In the genomic region with DNA sequence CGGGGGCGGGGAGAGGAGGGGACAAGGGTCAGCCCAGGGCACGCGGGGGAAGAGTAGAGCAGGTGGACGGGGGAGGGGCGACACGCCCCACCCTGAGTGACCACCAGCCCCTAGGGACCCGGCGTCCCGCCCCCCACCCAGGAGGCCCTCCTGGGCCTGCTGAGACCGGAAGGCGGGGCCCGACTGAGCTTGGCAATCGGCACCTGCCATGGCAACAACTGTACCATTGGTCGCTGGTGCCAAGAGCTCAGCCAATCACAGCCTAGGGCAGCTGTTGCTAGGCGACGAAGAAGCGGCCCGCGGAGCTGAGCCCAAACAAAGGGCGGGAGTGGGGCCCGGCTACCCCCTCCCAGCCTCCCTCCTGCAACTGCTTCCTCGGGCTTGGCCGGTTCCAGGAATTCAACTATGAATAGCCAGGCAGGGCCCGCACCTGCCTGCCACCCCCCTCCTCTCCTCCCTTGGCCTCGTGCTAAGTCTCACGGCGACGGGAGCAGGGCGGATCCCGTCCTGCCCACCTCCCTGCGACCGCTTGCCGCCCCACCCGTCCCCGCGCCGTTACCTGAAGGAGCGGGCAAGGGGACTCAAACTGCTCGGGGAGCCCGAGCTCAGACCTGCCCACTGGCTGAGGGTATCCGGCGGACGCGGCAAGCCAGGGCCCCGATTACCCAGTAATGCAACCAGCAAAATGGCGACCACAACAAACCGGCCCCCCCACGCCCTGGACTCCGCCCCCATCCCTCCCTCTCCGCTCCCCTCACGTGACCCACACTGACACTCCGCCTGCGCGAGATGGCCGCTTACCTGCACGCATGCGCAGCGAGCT, we compare ENCODE assay signal across 1 cellular context.
TF ChIP-seq lines count a peak whose summit lies in the region.

A gene (minus strand): TSS at position 699 of the 823 bp plus-strand sequence. CDS start 2,295 bp downstream, outside the sequence.

TF ChIP-seq in HEK293, 187 proteins besides CTCF, POLR2A, EP300 and RAD21 (continued from another document and continues in another):
- TF ChIP-seq, protein P1, sequence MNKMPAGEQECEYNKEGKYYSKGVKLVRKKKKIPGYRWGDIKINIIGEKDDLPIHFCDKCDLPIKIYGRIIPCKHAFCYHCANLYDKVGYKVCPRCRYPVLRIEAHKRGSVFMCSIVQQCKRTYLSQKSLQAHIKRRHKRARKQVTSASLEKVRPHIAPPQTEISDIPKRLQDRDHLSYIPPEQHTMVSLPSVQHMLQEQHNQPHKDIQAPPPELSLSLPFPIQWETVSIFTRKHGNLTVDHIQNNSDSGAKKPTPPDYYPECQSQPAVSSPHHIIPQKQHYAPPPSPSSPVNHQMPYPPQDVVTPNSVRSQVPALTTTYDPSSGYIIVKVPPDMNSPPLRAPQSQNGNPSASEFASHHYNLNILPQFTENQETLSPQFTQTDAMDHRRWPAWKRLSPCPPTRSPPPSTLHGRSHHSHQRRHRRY (tag by site-specific recombination; IDR thresholded peaks at IDR 0.05), result peak; percentile 79; the same call in 1 of the 2 replicates
- TF ChIP-seq ZNF792 (tag by site-specific recombination; IDR thresholded peaks at IDR 0.05) (peak; percentile 93; the same call in 1 of the 2 replicates), HOXD13 (CRISPR knock-in tag; IDR thresholded peaks at IDR 0.05; ENCODE audit: borderline replicate concordance) (no peak), ZNF658 (tag by site-specific recombination; IDR thresholded peaks at IDR 0.05) (no peak), ZNF341 (tag by site-specific recombination; IDR thresholded peaks at IDR 0.05; ENCODE audit: low read depth) (peak; percentile 90), ZNF837 (tag by site-specific recombination; IDR thresholded peaks at IDR 0.05) (peak; percentile 76; the same call in 1 of the 2 replicates), HOXA7 (CRISPR knock-in tag; IDR thresholded peaks at IDR 0.05; ENCODE audit: borderline replicate concordance) (no peak), ZNF140 (tag by site-specific recombination; IDR thresholded peaks at IDR 0.05) (no peak), ZNF510 (tag by site-specific recombination; IDR thresholded peaks at IDR 0.05; ENCODE audit: insufficient replicate concordance) (no peak), ZNF544 (tag by site-specific recombination; IDR thresholded peaks at IDR 0.05) (no peak), ZNF239 (tag by site-specific recombination; IDR thresholded peaks at IDR 0.05) (peak; percentile 50; the same call in 1 of the 2 replicates), ZNF175 (tag by site-specific recombination; IDR thresholded peaks at IDR 0.05) (no peak), ZNF223 (tag by site-specific recombination; IDR thresholded peaks at IDR 0.05) (no peak), GLIS2 (tag by site-specific recombination; IDR thresholded peaks at IDR 0.05) (peak; percentile 100), TCF7L2 (IDR thresholded peaks at IDR 0.05; ENCODE audit: borderline replicate concordance, low read depth, low read length) (no peak), OSR2 (tag by site-specific recombination; IDR thresholded peaks at IDR 0.05) (peak; percentile 86; the same call in 1 of the 2 replicates), SCRT1 (tag by site-specific recombination; IDR thresholded peaks at IDR 0.05; ENCODE audit: borderline replicate concordance) (0 out of 2 replicates have a peak, but pooled peaks have one; percentile 19), IKZF3 (tag by site-specific recombination; IDR thresholded peaks at IDR 0.05) (peak; percentile 81), ZNF426 (tag by site-specific recombination; IDR thresholded peaks at IDR 0.05) (no peak), ZNF214 (tag by site-specific recombination; IDR thresholded peaks at IDR 0.05; ENCODE audit: borderline replicate concordance) (no peak), ZNF843 (tag by site-specific recombination; IDR thresholded peaks at IDR 0.05) (peak; percentile 86), ZNF114 (tag by site-specific recombination; IDR thresholded peaks at IDR 0.05) (no peak), ZNF221 (tag by site-specific recombination; IDR thresholded peaks at IDR 0.05; ENCODE audit: borderline replicate concordance) (0 out of 2 replicates have a peak, but pooled peaks have one; percentile 25), ZNF169 (tag by site-specific recombination; IDR thresholded peaks at IDR 0.05) (peak; percentile 86; the same call in 1 of the 2 replicates), BCL11A (tag by site-specific recombination; IDR thresholded peaks at IDR 0.05; ENCODE audit: low read depth) (peak; percentile 96), ZNF354C (tag by site-specific recombination; IDR thresholded peaks at IDR 0.05; ENCODE audit: borderline replicate concordance, low read depth) (no peak), ZNF561 (tag by site-specific recombination; IDR thresholded peaks at IDR 0.05; ENCODE audit: borderline replicate concordance) (0 out of 2 replicates have a peak, but pooled peaks have one; percentile 20), ZFHX2 (tag by site-specific recombination; conservative IDR thresholded peaks at IDR 0.05) (peak; percentile 97), ZNF292 (tag by site-specific recombination; IDR thresholded peaks at IDR 0.05; ENCODE audit: borderline replicate concordance, low read depth) (no peak), ZNF324 (tag by site-specific recombination; IDR thresholded peaks at IDR 0.05) (peak; percentile 90), ZXDB (tag by site-specific recombination; IDR thresholded peaks at IDR 0.05) (peak; percentile 94), ZNF701 (tag by site-specific recombination; IDR thresholded peaks at IDR 0.05) (no peak; the same call in 1 of the 2 replicates), ZNF530 (tag by site-specific recombination; IDR thresholded peaks at IDR 0.05; ENCODE audit: low read depth) (no peak), ZNF623 (tag by site-specific recombination; IDR thresholded peaks at IDR 0.05) (peak; percentile 36)
- TF ChIP-seq, protein P2, sequence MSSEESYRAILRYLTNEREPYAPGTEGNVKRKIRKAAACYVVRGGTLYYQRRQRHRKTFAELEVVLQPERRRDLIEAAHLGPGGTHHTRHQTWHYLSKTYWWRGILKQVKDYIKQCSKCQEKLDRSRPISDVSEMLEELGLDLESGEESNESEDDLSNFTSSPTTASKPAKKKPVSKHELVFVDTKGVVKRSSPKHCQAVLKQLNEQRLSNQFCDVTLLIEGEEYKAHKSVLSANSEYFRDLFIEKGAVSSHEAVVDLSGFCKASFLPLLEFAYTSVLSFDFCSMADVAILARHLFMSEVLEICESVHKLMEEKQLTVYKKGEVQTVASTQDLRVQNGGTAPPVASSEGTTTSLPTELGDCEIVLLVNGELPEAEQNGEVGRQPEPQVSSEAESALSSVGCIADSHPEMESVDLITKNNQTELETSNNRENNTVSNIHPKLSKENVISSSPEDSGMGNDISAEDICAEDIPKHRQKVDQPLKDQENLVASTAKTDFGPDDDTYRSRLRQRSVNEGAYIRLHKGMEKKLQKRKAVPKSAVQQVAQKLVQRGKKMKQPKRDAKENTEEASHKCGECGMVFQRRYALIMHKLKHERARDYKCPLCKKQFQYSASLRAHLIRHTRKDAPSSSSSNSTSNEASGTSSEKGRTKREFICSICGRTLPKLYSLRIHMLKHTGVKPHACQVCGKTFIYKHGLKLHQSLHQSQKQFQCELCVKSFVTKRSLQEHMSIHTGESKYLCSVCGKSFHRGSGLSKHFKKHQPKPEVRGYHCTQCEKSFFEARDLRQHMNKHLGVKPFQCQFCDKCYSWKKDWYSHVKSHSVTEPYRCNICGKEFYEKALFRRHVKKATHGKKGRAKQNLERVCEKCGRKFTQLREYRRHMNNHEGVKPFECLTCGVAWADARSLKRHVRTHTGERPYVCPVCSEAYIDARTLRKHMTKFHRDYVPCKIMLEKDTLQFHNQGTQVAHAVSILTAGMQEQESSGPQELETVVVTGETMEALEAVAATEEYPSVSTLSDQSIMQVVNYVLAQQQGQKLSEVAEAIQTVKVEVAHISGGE (tag by site-specific recombination; conservative IDR thresholded peaks at IDR 0.05; ENCODE audit: low read depth), result peak; percentile 89
- TF ChIP-seq, protein P3, sequence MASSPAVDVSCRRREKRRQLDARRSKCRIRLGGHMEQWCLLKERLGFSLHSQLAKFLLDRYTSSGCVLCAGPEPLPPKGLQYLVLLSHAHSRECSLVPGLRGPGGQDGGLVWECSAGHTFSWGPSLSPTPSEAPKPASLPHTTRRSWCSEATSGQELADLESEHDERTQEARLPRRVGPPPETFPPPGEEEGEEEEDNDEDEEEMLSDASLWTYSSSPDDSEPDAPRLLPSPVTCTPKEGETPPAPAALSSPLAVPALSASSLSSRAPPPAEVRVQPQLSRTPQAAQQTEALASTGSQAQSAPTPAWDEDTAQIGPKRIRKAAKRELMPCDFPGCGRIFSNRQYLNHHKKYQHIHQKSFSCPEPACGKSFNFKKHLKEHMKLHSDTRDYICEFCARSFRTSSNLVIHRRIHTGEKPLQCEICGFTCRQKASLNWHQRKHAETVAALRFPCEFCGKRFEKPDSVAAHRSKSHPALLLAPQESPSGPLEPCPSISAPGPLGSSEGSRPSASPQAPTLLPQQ (tag by site-specific recombination; IDR thresholded peaks at IDR 0.05), result peak; percentile 99
- TF ChIP-seq, protein P4, sequence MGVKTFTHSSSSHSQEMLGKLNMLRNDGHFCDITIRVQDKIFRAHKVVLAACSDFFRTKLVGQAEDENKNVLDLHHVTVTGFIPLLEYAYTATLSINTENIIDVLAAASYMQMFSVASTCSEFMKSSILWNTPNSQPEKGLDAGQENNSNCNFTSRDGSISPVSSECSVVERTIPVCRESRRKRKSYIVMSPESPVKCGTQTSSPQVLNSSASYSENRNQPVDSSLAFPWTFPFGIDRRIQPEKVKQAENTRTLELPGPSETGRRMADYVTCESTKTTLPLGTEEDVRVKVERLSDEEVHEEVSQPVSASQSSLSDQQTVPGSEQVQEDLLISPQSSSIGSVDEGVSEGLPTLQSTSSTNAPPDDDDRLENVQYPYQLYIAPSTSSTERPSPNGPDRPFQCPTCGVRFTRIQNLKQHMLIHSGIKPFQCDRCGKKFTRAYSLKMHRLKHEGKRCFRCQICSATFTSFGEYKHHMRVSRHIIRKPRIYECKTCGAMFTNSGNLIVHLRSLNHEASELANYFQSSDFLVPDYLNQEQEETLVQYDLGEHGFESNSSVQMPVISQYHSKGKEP (tag by site-specific recombination; IDR thresholded peaks at IDR 0.05), result peak; percentile 68; the same call in 1 of the 2 replicates
- TF ChIP-seq, protein P5, sequence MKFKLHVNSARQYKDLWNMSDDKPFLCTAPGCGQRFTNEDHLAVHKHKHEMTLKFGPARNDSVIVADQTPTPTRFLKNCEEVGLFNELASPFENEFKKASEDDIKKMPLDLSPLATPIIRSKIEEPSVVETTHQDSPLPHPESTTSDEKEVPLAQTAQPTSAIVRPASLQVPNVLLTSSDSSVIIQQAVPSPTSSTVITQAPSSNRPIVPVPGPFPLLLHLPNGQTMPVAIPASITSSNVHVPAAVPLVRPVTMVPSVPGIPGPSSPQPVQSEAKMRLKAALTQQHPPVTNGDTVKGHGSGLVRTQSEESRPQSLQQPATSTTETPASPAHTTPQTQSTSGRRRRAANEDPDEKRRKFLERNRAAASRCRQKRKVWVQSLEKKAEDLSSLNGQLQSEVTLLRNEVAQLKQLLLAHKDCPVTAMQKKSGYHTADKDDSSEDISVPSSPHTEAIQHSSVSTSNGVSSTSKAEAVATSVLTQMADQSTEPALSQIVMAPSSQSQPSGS (tag by site-specific recombination; IDR thresholded peaks at IDR 0.05; ENCODE audit: low read depth), result no peak
- TF ChIP-seq, protein P6, sequence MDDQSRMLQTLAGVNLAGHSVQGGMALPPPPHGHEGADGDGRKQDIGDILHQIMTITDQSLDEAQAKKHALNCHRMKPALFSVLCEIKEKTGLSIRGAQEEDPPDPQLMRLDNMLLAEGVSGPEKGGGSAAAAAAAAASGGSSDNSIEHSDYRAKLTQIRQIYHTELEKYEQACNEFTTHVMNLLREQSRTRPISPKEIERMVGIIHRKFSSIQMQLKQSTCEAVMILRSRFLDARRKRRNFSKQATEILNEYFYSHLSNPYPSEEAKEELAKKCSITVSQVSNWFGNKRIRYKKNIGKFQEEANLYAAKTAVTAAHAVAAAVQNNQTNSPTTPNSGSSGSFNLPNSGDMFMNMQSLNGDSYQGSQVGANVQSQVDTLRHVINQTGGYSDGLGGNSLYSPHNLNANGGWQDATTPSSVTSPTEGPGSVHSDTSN (CRISPR knock-in tag; IDR thresholded peaks at IDR 0.05), result no peak
- TF ChIP-seq, protein P7, sequence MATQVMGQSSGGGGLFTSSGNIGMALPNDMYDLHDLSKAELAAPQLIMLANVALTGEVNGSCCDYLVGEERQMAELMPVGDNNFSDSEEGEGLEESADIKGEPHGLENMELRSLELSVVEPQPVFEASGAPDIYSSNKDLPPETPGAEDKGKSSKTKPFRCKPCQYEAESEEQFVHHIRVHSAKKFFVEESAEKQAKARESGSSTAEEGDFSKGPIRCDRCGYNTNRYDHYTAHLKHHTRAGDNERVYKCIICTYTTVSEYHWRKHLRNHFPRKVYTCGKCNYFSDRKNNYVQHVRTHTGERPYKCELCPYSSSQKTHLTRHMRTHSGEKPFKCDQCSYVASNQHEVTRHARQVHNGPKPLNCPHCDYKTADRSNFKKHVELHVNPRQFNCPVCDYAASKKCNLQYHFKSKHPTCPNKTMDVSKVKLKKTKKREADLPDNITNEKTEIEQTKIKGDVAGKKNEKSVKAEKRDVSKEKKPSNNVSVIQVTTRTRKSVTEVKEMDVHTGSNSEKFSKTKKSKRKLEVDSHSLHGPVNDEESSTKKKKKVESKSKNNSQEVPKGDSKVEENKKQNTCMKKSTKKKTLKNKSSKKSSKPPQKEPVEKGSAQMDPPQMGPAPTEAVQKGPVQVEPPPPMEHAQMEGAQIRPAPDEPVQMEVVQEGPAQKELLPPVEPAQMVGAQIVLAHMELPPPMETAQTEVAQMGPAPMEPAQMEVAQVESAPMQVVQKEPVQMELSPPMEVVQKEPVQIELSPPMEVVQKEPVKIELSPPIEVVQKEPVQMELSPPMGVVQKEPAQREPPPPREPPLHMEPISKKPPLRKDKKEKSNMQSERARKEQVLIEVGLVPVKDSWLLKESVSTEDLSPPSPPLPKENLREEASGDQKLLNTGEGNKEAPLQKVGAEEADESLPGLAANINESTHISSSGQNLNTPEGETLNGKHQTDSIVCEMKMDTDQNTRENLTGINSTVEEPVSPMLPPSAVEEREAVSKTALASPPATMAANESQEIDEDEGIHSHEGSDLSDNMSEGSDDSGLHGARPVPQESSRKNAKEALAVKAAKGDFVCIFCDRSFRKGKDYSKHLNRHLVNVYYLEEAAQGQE (tag by site-specific recombination; IDR thresholded peaks at IDR 0.05), result no peak; the same call in 1 of the 2 replicates
- TF ChIP-seq, protein P8, sequence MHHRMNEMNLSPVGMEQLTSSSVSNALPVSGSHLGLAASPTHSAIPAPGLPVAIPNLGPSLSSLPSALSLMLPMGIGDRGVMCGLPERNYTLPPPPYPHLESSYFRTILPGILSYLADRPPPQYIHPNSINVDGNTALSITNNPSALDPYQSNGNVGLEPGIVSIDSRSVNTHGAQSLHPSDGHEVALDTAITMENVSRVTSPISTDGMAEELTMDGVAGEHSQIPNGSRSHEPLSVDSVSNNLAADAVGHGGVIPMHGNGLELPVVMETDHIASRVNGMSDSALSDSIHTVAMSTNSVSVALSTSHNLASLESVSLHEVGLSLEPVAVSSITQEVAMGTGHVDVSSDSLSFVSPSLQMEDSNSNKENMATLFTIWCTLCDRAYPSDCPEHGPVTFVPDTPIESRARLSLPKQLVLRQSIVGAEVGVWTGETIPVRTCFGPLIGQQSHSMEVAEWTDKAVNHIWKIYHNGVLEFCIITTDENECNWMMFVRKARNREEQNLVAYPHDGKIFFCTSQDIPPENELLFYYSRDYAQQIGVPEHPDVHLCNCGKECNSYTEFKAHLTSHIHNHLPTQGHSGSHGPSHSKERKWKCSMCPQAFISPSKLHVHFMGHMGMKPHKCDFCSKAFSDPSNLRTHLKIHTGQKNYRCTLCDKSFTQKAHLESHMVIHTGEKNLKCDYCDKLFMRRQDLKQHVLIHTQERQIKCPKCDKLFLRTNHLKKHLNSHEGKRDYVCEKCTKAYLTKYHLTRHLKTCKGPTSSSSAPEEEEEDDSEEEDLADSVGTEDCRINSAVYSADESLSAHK (tag by site-specific recombination; IDR thresholded peaks at IDR 0.05), result peak; percentile 81
